12 cellular contexts compared by ENCODE assay signal in genomic region chr10:88995156-88995876, GRCh38.
DNase-seq lines count a peak whose midpoint lies in the region; TF ChIP-seq lines count a peak whose summit lies in the region.
"Had no signal": no experiment of that assay in that cellular context is flagged by ENCODE, and none has a peak within 500 bp of the region (broad histone marks: within the 10 kb centered on the region; RNA-seq: fewer than 3 reads in every experiment).

No MANE protein-coding gene starts in this region.

- DNase-seq in GM06990 (ENCODE audit: extremely low read depth, insufficient read length) (no peak), coronary artery (ENCODE audit: low spot score) (no peak), DMS153 (lab: John Stamatoyannopoulos, UW) (no peak), nucleus accumbens (lab: John Stamatoyannopoulos, UW) (no peak), SHP77 treated with DMSO at 0.1 percent for 48 hours (lab: John Stamatoyannopoulos, UW) (no peak), NCI-H146 (lab: John Stamatoyannopoulos, UW) (no peak)
- DNase-seq: Calu3, foreskin fibroblast, islet precursor cell, NCI-H2171 treated with DMSO at 0.1 percent for 48 hours had no signal

- H4K20me1 ChIP-seq in OCI-LY3 (ENCODE audit: insufficient read depth, low read length), result no peaks in the 10 kb centered on the region

- H3K4me2 ChIP-seq in OCI-LY3 (ENCODE audit: low read length), result peak overlapping the region; percentile 59

- H3K9ac ChIP-seq in OCI-LY3 (ENCODE audit: low read length), result no peak overlapping the region

- H3K9me3 ChIP-seq in OCI-LY3 (ENCODE audit: insufficient read depth, low read length), result no peaks in the 10 kb centered on the region

- H3K36me3 ChIP-seq in GM06990 (ENCODE audit: control insufficient read depth, insufficient read depth, low read length) (no peaks in the 10 kb centered on the region; the same call in 1 of the 2 replicates), OCI-LY3 (replicated peaks; ENCODE audit: low read depth, low read length) (no peaks in the 10 kb centered on the region)

- H3K79me2 ChIP-seq in OCI-LY3 (ENCODE audit: low read length), result peaks cover 67% of the 10 kb centered on the region

- no peak overlapping the region for H2AFZ ChIP-seq in OCI-LY3 (ENCODE audit: low read depth, low read length)

- peak overlapping the region; percentile 56 for H3K27ac ChIP-seq in OCI-LY3 (ENCODE audit: low read length)
- H3K27ac ChIP-seq in coronary artery, result peak overlapping the region; percentile 47 to 55
- H3K27ac ChIP-seq in skin epidermis, result peak overlapping the region in 17 of 21 experiments; percentile 2 to 76 (median 56)

- peak overlapping the region; percentile 34 for H3K4me3 ChIP-seq in GM06990 (replicated peaks; ENCODE audit: low read depth, low read length)
- no peak overlapping the region for H3K4me3 ChIP-seq in OCI-LY3 (ENCODE audit: low read length)
- peak overlapping the region; percentile 41 for H3K4me3 ChIP-seq in coronary artery
- no peak overlapping the region for H3K4me3 ChIP-seq in skin epidermis

- peaks cover 73% of the 10 kb centered on the region for H3K4me1 ChIP-seq in OCI-LY3 (ENCODE audit: low read length)

- H3K27me3 ChIP-seq in GM06990 (replicated peaks; ENCODE audit: control insufficient read depth, insufficient read depth, low read length), result no peaks in the 10 kb centered on the region
- H3K27me3 ChIP-seq in OCI-LY3 (ENCODE audit: low read depth, low read length), result no peaks in the 10 kb centered on the region

- TF ChIP-seq CTCF in GM06990 (IDR thresholded peaks at IDR 0.05; ENCODE audit: insufficient read depth, low read length, poor library complexity, severe bottlenecking), result no peak
- no peak for TF ChIP-seq CTCF in OCI-LY3 (IDR thresholded peaks at IDR 0.05; ENCODE audit: low read depth, low read length)
- no peak for TF ChIP-seq CTCF in coronary artery (IDR thresholded peaks at IDR 0.05)

Comparison
In these comparisons a context has a peak if more than half of its experiments do, and no peak if none do; other contexts are left out.
1. H3K4me3 ChIP-seq: peak in GM06990 (single experiment) and coronary artery (single experiment); none in OCI-LY3 (single experiment) and skin epidermis (0 of 7).
2. Peak in every context shown above with its lines, with median percentiles within 50 percentile points of each other: H3K27ac ChIP-seq.